1 cellular context compared by ENCODE assay signal in the genomic region with DNA sequence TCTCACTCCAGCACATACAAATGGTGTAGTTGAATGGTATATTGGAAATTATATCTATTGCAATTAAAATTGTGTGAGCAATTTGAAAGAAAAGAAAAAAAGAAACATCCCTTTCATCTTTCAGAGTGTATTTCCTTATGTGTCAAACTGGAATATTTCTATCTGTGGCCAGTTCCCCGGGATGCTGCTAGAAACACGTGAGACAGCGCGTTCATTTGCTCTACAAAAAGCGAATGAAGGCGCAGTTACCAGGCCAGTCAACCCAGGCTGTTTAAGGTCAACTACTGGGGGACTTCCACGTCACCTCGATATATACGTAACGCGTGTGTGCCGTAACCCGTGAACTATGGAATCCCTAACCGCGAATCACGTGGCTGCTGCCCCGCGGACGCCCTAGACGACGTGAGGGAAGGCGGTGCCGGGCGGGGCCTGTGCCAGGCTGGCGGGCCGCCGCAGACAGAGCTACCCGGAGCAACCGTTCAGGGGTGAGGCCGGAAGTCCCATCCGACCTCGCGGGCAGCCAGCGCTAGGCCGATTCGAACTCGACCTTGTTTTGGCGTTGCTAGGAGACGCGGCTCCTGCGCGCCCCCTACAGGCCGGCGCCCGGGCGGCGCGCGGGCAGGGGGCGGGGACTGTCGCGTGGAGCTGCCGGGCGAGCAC.
TF ChIP-seq lines count a peak whose summit lies in the region.

No MANE protein-coding gene starts in this region.

TF ChIP-seq in GM12878, 131 proteins besides CTCF, POLR2A, EP300 and RAD21 (continued from another document and continues in another):
- TF ChIP-seq, protein P1, sequence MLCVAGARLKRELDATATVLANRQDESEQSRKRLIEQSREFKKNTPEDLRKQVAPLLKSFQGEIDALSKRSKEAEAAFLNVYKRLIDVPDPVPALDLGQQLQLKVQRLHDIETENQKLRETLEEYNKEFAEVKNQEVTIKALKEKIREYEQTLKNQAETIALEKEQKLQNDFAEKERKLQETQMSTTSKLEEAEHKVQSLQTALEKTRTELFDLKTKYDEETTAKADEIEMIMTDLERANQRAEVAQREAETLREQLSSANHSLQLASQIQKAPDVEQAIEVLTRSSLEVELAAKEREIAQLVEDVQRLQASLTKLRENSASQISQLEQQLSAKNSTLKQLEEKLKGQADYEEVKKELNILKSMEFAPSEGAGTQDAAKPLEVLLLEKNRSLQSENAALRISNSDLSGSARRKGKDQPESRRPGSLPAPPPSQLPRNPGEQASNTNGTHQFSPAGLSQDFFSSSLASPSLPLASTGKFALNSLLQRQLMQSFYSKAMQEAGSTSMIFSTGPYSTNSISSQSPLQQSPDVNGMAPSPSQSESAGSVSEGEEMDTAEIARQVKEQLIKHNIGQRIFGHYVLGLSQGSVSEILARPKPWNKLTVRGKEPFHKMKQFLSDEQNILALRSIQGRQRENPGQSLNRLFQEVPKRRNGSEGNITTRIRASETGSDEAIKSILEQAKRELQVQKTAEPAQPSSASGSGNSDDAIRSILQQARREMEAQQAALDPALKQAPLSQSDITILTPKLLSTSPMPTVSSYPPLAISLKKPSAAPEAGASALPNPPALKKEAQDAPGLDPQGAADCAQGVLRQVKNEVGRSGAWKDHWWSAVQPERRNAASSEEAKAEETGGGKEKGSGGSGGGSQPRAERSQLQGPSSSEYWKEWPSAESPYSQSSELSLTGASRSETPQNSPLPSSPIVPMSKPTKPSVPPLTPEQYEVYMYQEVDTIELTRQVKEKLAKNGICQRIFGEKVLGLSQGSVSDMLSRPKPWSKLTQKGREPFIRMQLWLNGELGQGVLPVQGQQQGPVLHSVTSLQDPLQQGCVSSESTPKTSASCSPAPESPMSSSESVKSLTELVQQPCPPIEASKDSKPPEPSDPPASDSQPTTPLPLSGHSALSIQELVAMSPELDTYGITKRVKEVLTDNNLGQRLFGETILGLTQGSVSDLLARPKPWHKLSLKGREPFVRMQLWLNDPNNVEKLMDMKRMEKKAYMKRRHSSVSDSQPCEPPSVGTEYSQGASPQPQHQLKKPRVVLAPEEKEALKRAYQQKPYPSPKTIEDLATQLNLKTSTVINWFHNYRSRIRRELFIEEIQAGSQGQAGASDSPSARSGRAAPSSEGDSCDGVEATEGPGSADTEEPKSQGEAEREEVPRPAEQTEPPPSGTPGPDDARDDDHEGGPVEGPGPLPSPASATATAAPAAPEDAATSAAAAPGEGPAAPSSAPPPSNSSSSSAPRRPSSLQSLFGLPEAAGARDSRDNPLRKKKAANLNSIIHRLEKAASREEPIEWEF (IDR thresholded peaks at IDR 0.05; ENCODE audit: insufficient replicate concordance, low read depth, low read length) = no peak
- TF ChIP-seq, protein P2, sequence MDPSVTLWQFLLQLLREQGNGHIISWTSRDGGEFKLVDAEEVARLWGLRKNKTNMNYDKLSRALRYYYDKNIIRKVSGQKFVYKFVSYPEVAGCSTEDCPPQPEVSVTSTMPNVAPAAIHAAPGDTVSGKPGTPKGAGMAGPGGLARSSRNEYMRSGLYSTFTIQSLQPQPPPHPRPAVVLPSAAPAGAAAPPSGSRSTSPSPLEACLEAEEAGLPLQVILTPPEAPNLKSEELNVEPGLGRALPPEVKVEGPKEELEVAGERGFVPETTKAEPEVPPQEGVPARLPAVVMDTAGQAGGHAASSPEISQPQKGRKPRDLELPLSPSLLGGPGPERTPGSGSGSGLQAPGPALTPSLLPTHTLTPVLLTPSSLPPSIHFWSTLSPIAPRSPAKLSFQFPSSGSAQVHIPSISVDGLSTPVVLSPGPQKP (IDR thresholded peaks at IDR 0.05; ENCODE audit: low read depth, low read length) = no peak
- TF ChIP-seq, protein P3, sequence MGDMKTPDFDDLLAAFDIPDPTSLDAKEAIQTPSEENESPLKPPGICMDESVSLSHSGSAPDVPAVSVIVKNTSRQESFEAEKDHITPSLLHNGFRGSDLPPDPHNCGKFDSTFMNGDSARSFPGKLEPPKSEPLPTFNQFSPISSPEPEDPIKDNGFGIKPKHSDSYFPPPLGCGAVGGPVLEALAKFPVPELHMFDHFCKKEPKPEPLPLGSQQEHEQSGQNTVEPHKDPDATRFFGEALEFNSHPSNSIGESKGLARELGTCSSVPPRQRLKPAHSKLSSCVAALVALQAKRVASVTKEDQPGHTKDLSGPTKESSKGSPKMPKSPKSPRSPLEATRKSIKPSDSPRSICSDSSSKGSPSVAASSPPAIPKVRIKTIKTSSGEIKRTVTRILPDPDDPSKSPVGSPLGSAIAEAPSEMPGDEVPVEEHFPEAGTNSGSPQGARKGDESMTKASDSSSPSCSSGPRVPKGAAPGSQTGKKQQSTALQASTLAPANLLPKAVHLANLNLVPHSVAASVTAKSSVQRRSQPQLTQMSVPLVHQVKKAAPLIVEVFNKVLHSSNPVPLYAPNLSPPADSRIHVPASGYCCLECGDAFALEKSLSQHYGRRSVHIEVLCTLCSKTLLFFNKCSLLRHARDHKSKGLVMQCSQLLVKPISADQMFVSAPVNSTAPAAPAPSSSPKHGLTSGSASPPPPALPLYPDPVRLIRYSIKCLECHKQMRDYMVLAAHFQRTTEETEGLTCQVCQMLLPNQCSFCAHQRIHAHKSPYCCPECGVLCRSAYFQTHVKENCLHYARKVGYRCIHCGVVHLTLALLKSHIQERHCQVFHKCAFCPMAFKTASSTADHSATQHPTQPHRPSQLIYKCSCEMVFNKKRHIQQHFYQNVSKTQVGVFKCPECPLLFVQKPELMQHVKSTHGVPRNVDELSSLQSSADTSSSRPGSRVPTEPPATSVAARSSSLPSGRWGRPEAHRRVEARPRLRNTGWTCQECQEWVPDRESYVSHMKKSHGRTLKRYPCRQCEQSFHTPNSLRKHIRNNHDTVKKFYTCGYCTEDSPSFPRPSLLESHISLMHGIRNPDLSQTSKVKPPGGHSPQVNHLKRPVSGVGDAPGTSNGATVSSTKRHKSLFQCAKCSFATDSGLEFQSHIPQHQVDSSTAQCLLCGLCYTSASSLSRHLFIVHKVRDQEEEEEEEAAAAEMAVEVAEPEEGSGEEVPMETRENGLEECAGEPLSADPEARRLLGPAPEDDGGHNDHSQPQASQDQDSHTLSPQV (IDR thresholded peaks at IDR 0.05) = no peak
- TF ChIP-seq TCF12 (IDR thresholded peaks at IDR 0.05; ENCODE audit: low read depth, low read length) = no peak
- TF ChIP-seq, protein P4, sequence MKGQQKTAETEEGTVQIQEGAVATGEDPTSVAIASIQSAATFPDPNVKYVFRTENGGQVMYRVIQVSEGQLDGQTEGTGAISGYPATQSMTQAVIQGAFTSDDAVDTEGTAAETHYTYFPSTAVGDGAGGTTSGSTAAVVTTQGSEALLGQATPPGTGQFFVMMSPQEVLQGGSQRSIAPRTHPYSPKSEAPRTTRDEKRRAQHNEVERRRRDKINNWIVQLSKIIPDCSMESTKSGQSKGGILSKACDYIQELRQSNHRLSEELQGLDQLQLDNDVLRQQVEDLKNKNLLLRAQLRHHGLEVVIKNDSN (IDR thresholded peaks at IDR 0.05; ENCODE audit: borderline replicate concordance, extremely low read length, insufficient read depth, low read depth, low read length) = peak; percentile 70
- no peak for TF ChIP-seq SP1 (IDR thresholded peaks at IDR 0.05; ENCODE audit: low read depth, low read length)
- TF ChIP-seq, protein P5, sequence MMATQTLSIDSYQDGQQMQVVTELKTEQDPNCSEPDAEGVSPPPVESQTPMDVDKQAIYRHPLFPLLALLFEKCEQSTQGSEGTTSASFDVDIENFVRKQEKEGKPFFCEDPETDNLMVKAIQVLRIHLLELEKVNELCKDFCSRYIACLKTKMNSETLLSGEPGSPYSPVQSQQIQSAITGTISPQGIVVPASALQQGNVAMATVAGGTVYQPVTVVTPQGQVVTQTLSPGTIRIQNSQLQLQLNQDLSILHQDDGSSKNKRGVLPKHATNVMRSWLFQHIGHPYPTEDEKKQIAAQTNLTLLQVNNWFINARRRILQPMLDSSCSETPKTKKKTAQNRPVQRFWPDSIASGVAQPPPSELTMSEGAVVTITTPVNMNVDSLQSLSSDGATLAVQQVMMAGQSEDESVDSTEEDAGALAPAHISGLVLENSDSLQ (IDR thresholded peaks at IDR 0.05) = no peak
- no peak for TF ChIP-seq ZSCAN29 (IDR thresholded peaks at IDR 0.05)
- TF ChIP-seq, protein P6, sequence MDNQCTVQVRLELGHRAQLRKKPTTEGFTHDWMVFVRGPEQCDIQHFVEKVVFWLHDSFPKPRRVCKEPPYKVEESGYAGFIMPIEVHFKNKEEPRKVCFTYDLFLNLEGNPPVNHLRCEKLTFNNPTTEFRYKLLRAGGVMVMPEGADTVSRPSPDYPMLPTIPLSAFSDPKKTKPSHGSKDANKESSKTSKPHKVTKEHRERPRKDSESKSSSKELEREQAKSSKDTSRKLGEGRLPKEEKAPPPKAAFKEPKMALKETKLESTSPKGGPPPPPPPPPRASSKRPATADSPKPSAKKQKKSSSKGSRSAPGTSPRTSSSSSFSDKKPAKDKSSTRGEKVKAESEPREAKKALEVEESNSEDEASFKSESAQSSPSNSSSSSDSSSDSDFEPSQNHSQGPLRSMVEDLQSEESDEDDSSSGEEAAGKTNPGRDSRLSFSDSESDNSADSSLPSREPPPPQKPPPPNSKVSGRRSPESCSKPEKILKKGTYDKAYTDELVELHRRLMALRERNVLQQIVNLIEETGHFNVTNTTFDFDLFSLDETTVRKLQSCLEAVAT (IDR thresholded peaks at IDR 0.05) = no peak
- no peak for TF ChIP-seq ZBED1 (IDR thresholded peaks at IDR 0.05; ENCODE audit: borderline replicate concordance)
- TF ChIP-seq RB1 (IDR thresholded peaks at IDR 0.05; ENCODE audit: borderline replicate concordance) = peak; percentile 57; the same call in 1 of the 2 replicates
- TF ChIP-seq RFX5 (IDR thresholded peaks at IDR 0.05; ENCODE audit: low read depth, low read length) = no peak
- TF ChIP-seq FOS (IDR thresholded peaks at IDR 0.05; ENCODE audit: borderline replicate concordance, extremely low read depth, insufficient read length) = no peak
- TF ChIP-seq, protein P7, sequence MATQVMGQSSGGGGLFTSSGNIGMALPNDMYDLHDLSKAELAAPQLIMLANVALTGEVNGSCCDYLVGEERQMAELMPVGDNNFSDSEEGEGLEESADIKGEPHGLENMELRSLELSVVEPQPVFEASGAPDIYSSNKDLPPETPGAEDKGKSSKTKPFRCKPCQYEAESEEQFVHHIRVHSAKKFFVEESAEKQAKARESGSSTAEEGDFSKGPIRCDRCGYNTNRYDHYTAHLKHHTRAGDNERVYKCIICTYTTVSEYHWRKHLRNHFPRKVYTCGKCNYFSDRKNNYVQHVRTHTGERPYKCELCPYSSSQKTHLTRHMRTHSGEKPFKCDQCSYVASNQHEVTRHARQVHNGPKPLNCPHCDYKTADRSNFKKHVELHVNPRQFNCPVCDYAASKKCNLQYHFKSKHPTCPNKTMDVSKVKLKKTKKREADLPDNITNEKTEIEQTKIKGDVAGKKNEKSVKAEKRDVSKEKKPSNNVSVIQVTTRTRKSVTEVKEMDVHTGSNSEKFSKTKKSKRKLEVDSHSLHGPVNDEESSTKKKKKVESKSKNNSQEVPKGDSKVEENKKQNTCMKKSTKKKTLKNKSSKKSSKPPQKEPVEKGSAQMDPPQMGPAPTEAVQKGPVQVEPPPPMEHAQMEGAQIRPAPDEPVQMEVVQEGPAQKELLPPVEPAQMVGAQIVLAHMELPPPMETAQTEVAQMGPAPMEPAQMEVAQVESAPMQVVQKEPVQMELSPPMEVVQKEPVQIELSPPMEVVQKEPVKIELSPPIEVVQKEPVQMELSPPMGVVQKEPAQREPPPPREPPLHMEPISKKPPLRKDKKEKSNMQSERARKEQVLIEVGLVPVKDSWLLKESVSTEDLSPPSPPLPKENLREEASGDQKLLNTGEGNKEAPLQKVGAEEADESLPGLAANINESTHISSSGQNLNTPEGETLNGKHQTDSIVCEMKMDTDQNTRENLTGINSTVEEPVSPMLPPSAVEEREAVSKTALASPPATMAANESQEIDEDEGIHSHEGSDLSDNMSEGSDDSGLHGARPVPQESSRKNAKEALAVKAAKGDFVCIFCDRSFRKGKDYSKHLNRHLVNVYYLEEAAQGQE (IDR thresholded peaks at IDR 0.05; ENCODE audit: low read depth, low read length) = no peak
- no peak for TF ChIP-seq TBL1XR1 (IDR thresholded peaks at IDR 0.05; ENCODE audit: low read depth, low read length)
- TF ChIP-seq CHD1 (IDR thresholded peaks at IDR 0.05; ENCODE audit: low read depth, low read length) = no peak
- no peak; the same call in 1 of the 2 replicates for TF ChIP-seq DPF2 (IDR thresholded peaks at IDR 0.05)
- no peak for TF ChIP-seq PML (IDR thresholded peaks at IDR 0.05; ENCODE audit: low read length)
- TF ChIP-seq SMAD5 (IDR thresholded peaks at IDR 0.05; ENCODE audit: low read depth) = no peak
- TF ChIP-seq NRF1 (conservative IDR thresholded peaks at IDR 0.05; ENCODE audit: low read depth, low read length) = no peak
- TF ChIP-seq SMAD1 (IDR thresholded peaks at IDR 0.05; ENCODE audit: low read depth, partially characterized antibody) = no peak
- TF ChIP-seq BRCA1 (IDR thresholded peaks at IDR 0.05; ENCODE audit: low read depth, low read length) = no peak
- no peak for TF ChIP-seq MEF2B (IDR thresholded peaks at IDR 0.05; ENCODE audit: partially characterized antibody, poor library complexity, severe bottlenecking)
- peak; percentile 55; the same call in 1 of the 2 replicates for TF ChIP-seq YY1 (IDR thresholded peaks at IDR 0.05; ENCODE audit: low read depth, low read length)
- TF ChIP-seq, protein P8, sequence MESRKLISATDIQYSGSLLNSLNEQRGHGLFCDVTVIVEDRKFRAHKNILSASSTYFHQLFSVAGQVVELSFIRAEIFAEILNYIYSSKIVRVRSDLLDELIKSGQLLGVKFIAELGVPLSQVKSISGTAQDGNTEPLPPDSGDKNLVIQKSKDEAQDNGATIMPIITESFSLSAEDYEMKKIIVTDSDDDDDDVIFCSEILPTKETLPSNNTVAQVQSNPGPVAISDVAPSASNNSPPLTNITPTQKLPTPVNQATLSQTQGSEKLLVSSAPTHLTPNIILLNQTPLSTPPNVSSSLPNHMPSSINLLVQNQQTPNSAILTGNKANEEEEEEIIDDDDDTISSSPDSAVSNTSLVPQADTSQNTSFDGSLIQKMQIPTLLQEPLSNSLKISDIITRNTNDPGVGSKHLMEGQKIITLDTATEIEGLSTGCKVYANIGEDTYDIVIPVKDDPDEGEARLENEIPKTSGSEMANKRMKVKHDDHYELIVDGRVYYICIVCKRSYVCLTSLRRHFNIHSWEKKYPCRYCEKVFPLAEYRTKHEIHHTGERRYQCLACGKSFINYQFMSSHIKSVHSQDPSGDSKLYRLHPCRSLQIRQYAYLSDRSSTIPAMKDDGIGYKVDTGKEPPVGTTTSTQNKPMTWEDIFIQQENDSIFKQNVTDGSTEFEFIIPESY (IDR thresholded peaks at IDR 0.05) = no peak
- no peak for TF ChIP-seq BCL11A (IDR thresholded peaks at IDR 0.05; ENCODE audit: low read depth, low read length)
- no peak for TF ChIP-seq IKZF1 (conservative IDR thresholded peaks at IDR 0.05)
- TF ChIP-seq SUPT20H (IDR thresholded peaks at IDR 0.05; ENCODE audit: borderline replicate concordance, control insufficient read depth, low read depth, low read length) = no peak
- TF ChIP-seq SRF (IDR thresholded peaks at IDR 0.05; ENCODE audit: low read depth in 2 of 2, low read length in 2 of 2) = 0 out of 4 replicates have a peak, but pooled peaks of 1 of the 2 experiments have one; percentile 10
- TF ChIP-seq RUNX3 (IDR thresholded peaks at IDR 0.05; ENCODE audit: low read length) = peak; percentile 52; the same call in 1 of the 2 replicates
- TF ChIP-seq TCF3 (IDR thresholded peaks at IDR 0.05; ENCODE audit: borderline replicate concordance, insufficient read depth, low read depth, low read length) = no peak
- TF ChIP-seq MEF2A (IDR thresholded peaks at IDR 0.05; ENCODE audit: insufficient read depth, low read depth, low read length) = no peak
- TF ChIP-seq RAD51 (IDR thresholded peaks at IDR 0.05) = no peak
- no peak for TF ChIP-seq FOXK2 (IDR thresholded peaks at IDR 0.05)
